In the genomic region with DNA sequence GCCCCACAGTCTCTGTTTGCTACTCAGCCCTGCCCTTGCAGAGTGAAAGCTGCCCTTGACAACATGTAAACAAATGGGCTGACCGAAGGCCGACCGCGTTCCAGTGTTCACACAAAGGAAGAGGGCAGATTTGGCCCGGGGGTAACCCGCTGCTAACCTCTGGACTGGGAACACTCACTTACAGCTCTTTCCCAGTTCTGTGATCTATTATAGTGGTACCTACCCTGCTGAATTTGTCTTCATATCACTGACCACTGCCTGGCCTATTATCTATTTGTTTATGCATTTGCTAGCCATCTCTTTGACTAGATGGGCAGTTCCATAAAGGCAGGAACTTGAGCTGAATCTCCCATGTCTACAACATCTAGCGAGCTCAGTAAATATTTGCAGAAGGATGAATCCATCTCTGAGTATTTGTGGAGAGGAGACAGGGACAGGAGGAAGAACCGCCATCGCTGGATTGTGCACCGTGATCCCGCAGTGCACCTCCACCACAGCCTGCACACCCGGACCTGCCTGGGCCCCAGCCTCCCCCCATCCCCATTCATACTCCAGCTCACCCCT, we compare ENCODE assay signal across 1 cellular context.
TF ChIP-seq lines count a peak whose summit lies in the region.

No MANE protein-coding gene starts in this region.

TF ChIP-seq in HepG2, 621 proteins besides CTCF, POLR2A, EP300 and RAD21 (continued from another document and continues in another):
- peak; percentile 52; the same call in 1 of the 2 replicates for TF ChIP-seq ZNF556 (CRISPR knock-in tag; IDR thresholded peaks at IDR 0.05; ENCODE audit: borderline replicate concordance)
- no peak for TF ChIP-seq ARID2 (CRISPR knock-in tag; IDR thresholded peaks at IDR 0.05; ENCODE audit: borderline replicate concordance)
- TF ChIP-seq TEAD3 (CRISPR knock-in tag; optimal IDR thresholded peaks at IDR 0.05; ENCODE audit: borderline replicate concordance), result peak; percentile 67
- no peak for TF ChIP-seq ZMYM2 (CRISPR knock-in tag; IDR thresholded peaks at IDR 0.05)
- TF ChIP-seq PPARG (CRISPR knock-in tag; conservative IDR thresholded peaks at IDR 0.05), result no peak
- no peak for TF ChIP-seq SOX13 (IDR thresholded peaks at IDR 0.05)
- TF ChIP-seq SOX13 (CRISPR knock-in tag; conservative IDR thresholded peaks at IDR 0.05 in 1 of 2, IDR thresholded peaks at IDR 0.05 in 1 of 2), result peak in 1 of 2 experiments; percentile 67; a peak in 2 of 4 replicates
- TF ChIP-seq BCLAF1 (IDR thresholded peaks at IDR 0.05), result no peak
- no peak for TF ChIP-seq CENPT (CRISPR knock-in tag; IDR thresholded peaks at IDR 0.05; ENCODE audit: low read depth)
- no peak; the same call in 1 of the 2 replicates for TF ChIP-seq RFX3 (CRISPR knock-in tag; IDR thresholded peaks at IDR 0.05)
- no peak for TF ChIP-seq ZNF296 (CRISPR knock-in tag; conservative IDR thresholded peaks at IDR 0.05)
- TF ChIP-seq, protein P1, sequence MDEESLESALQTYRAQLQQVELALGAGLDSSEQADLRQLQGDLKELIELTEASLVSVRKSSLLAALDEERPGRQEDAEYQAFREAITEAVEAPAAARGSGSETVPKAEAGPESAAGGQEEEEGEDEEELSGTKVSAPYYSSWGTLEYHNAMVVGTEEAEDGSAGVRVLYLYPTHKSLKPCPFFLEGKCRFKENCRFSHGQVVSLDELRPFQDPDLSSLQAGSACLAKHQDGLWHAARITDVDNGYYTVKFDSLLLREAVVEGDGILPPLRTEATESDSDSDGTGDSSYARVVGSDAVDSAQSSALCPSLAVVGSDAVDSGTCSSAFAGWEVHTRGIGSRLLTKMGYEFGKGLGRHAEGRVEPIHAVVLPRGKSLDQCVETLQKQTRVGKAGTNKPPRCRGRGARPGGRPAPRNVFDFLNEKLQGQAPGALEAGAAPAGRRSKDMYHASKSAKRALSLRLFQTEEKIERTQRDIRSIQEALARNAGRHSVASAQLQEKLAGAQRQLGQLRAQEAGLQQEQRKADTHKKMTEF (CRISPR knock-in tag; IDR thresholded peaks at IDR 0.05), result 0 out of 2 replicates have a peak, but pooled peaks have one; percentile 38
- TF ChIP-seq FOXJ3 (CRISPR knock-in tag; IDR thresholded peaks at IDR 0.05; ENCODE audit: borderline replicate concordance), result peak; percentile 56; the same call in 1 of the 2 replicates
- no peak for TF ChIP-seq ZNF839 (CRISPR knock-in tag; IDR thresholded peaks at IDR 0.05; ENCODE audit: borderline replicate concordance)
- peak; percentile 68; the same call in 1 of the 2 replicates for TF ChIP-seq ZFX (CRISPR knock-in tag; IDR thresholded peaks at IDR 0.05; ENCODE audit: low read depth)
- no peak for TF ChIP-seq CC2D1A (CRISPR knock-in tag; IDR thresholded peaks at IDR 0.05)
- no peak for TF ChIP-seq FOXK2 (IDR thresholded peaks at IDR 0.05)
- TF ChIP-seq EZH2 (conservative IDR thresholded peaks at IDR 0.05; ENCODE audit: low read depth, low read length), result no peak
- no peak for TF ChIP-seq TEAD2 (CRISPR knock-in tag; IDR thresholded peaks at IDR 0.05)
- TF ChIP-seq MAF1 (CRISPR knock-in tag; IDR thresholded peaks at IDR 0.05; ENCODE audit: borderline replicate concordance), result no peak
- TF ChIP-seq PCBP1 (IDR thresholded peaks at IDR 0.05; ENCODE audit: borderline replicate concordance, low read depth, low read length), result no peak
- no peak for TF ChIP-seq KDM5B (CRISPR knock-in tag; IDR thresholded peaks at IDR 0.05; ENCODE audit: borderline replicate concordance)
- no peak for TF ChIP-seq ZFYVE20 (CRISPR knock-in tag; IDR thresholded peaks at IDR 0.05; ENCODE audit: borderline replicate concordance, low read depth)
- no peak for TF ChIP-seq NFIB (CRISPR knock-in tag; IDR thresholded peaks at IDR 0.05; ENCODE audit: borderline replicate concordance)
- TF ChIP-seq, protein P2, sequence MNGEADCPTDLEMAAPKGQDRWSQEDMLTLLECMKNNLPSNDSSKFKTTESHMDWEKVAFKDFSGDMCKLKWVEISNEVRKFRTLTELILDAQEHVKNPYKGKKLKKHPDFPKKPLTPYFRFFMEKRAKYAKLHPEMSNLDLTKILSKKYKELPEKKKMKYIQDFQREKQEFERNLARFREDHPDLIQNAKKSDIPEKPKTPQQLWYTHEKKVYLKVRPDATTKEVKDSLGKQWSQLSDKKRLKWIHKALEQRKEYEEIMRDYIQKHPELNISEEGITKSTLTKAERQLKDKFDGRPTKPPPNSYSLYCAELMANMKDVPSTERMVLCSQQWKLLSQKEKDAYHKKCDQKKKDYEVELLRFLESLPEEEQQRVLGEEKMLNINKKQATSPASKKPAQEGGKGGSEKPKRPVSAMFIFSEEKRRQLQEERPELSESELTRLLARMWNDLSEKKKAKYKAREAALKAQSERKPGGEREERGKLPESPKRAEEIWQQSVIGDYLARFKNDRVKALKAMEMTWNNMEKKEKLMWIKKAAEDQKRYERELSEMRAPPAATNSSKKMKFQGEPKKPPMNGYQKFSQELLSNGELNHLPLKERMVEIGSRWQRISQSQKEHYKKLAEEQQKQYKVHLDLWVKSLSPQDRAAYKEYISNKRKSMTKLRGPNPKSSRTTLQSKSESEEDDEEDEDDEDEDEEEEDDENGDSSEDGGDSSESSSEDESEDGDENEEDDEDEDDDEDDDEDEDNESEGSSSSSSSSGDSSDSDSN (CRISPR knock-in tag; IDR thresholded peaks at IDR 0.05), result peak; percentile 71
- TF ChIP-seq ZBTB10 (CRISPR knock-in tag; IDR thresholded peaks at IDR 0.05; ENCODE audit: borderline replicate concordance), result no peak
- no peak for TF ChIP-seq PRPF4 (IDR thresholded peaks at IDR 0.05; ENCODE audit: low read depth, low read length, poor library complexity, severe bottlenecking)
- no peak for TF ChIP-seq ZNF563 (CRISPR knock-in tag; IDR thresholded peaks at IDR 0.05)
- TF ChIP-seq ZNF510 (CRISPR knock-in tag; IDR thresholded peaks at IDR 0.05; ENCODE audit: low read depth), result 0 out of 2 replicates have a peak, but pooled peaks have one; percentile 2
- TF ChIP-seq ZNF432 (CRISPR knock-in tag; IDR thresholded peaks at IDR 0.05; ENCODE audit: borderline replicate concordance), result no peak
- no peak for TF ChIP-seq IRX3 (CRISPR knock-in tag; IDR thresholded peaks at IDR 0.05; ENCODE audit: borderline replicate concordance, low read depth)
- peak; percentile 91; the same call in 1 of the 2 replicates for TF ChIP-seq ZFP36L1 (CRISPR knock-in tag; IDR thresholded peaks at IDR 0.05)
- TF ChIP-seq HNRNPUL1 (IDR thresholded peaks at IDR 0.05; ENCODE audit: low read depth, low read length), result no peak
- TF ChIP-seq, protein P3, sequence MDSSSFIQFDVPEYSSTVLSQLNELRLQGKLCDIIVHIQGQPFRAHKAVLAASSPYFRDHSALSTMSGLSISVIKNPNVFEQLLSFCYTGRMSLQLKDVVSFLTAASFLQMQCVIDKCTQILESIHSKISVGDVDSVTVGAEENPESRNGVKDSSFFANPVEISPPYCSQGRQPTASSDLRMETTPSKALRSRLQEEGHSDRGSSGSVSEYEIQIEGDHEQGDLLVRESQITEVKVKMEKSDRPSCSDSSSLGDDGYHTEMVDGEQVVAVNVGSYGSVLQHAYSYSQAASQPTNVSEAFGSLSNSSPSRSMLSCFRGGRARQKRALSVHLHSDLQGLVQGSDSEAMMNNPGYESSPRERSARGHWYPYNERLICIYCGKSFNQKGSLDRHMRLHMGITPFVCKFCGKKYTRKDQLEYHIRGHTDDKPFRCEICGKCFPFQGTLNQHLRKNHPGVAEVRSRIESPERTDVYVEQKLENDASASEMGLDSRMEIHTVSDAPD (CRISPR knock-in tag; IDR thresholded peaks at IDR 0.05), result peak; percentile 37; the same call in 1 of the 2 replicates
- no peak for TF ChIP-seq USF2 (IDR thresholded peaks at IDR 0.05; ENCODE audit: low read depth, low read length)
- TF ChIP-seq USF2 (CRISPR knock-in tag; IDR thresholded peaks at IDR 0.05; ENCODE audit: borderline replicate concordance), result no peak
- no peak for TF ChIP-seq ZFP90 (CRISPR knock-in tag; IDR thresholded peaks at IDR 0.05; ENCODE audit: borderline replicate concordance)
- no peak for TF ChIP-seq ZFP41 (CRISPR knock-in tag; IDR thresholded peaks at IDR 0.05; ENCODE audit: borderline replicate concordance)
- no peak for TF ChIP-seq ATM (IDR thresholded peaks at IDR 0.05; ENCODE audit: borderline replicate concordance)
- TF ChIP-seq ZFP62 (CRISPR knock-in tag; IDR thresholded peaks at IDR 0.05), result no peak
- no peak for TF ChIP-seq ZFP36L2 (CRISPR knock-in tag; IDR thresholded peaks at IDR 0.05)
- TF ChIP-seq SOX6 (IDR thresholded peaks at IDR 0.05), result no peak
- TF ChIP-seq SOX6 (CRISPR knock-in tag; IDR thresholded peaks at IDR 0.05), result peak; percentile 87
- TF ChIP-seq TCF7L2 (IDR thresholded peaks at IDR 0.05; ENCODE audit: low read depth, low read length), result no peak
- no peak for TF ChIP-seq ZEB1 (IDR thresholded peaks at IDR 0.05; ENCODE audit: insufficient replicate concordance, low read depth)
- no peak for TF ChIP-seq SP2 (CRISPR knock-in tag; IDR thresholded peaks at IDR 0.05)
- no peak for TF ChIP-seq ZNF17 (CRISPR knock-in tag; IDR thresholded peaks at IDR 0.05)
- no peak for TF ChIP-seq ZNF30 (CRISPR knock-in tag; IDR thresholded peaks at IDR 0.05)
- TF ChIP-seq ZMYM3 (CRISPR knock-in tag; IDR thresholded peaks at IDR 0.05), result no peak; the same call in 1 of the 2 replicates
- TF ChIP-seq ZNF790 (CRISPR knock-in tag; IDR thresholded peaks at IDR 0.05; ENCODE audit: borderline replicate concordance), result no peak
- no peak for TF ChIP-seq SUZ12 (IDR thresholded peaks at IDR 0.05; ENCODE audit: low read depth, low read length)
- no peak for TF ChIP-seq JDP2 (CRISPR knock-in tag; IDR thresholded peaks at IDR 0.05; ENCODE audit: borderline replicate concordance)
